Comparison of ENCODE assay signal across 10 cellular contexts in genomic region chr22:19799322-19800190, GRCh38. TPM values are rescaled to one million over a fixed set of nuclear protein-coding genes. Genes with fewer than 3 reads are reported as not detected.
DNase-seq lines count a peak whose midpoint lies in the region; FAIRE-seq and TF ChIP-seq lines count a peak whose summit lies in the region.
"Had no signal": no experiment of that assay in that cellular context is flagged by ENCODE, and none has a peak within 500 bp of the region (broad histone marks: within the 10 kb centered on the region; RNA-seq: fewer than 3 reads in every experiment).

No MANE protein-coding gene starts in this region.

- H3K27ac Mint-ChIP-seq in nephron progenitor cell = no peak overlapping the region

- H3K9me3 Mint-ChIP-seq in nephron progenitor cell = no peaks in the 10 kb centered on the region

- H3K27me3 Mint-ChIP-seq in nephron progenitor cell (ENCODE audit: low read depth, poor library complexity) = no peaks in the 10 kb centered on the region

- H3K27me3 ChIP-seq in MG63 (no peaks in the 10 kb centered on the region), H1 (replicated peaks in 1 of 4; ENCODE audit: control insufficient read depth in 3 of 4, extremely low read depth in 1 of 4, insufficient read depth in 3 of 4, low read length in 3 of 4) (no peaks in the 10 kb centered on the region)

- peaks cover 36% of the 10 kb centered on the region for H3K4me1 Mint-ChIP-seq in nephron progenitor cell

- H3K14ac ChIP-seq in H1 (ENCODE audit: insufficient read length) = no peak overlapping the region

- no peak overlapping the region for H2BK5ac ChIP-seq in H1 (ENCODE audit: low read depth, low read length)

- no peak overlapping the region for H4K5ac ChIP-seq in H1 (ENCODE audit: insufficient read length, low read depth, low read length)

- H4K91ac ChIP-seq in H1 (replicated peaks; ENCODE audit: insufficient read length, low read length) = no peak overlapping the region

- peaks cover 0 to 3% of the 10 kb centered on the region in 2 experiments for H4K20me1 ChIP-seq in H1 (replicated peaks in 1 of 2; ENCODE audit: control insufficient read depth in 1 of 2, insufficient read depth in 2 of 2, low read length in 2 of 2)

- H3K23me2 ChIP-seq in H1 (ENCODE audit: low read depth, low read length) = no peaks in the 10 kb centered on the region

- H2BK15ac ChIP-seq in H1 (ENCODE audit: low read length) = no peak overlapping the region

- H2AK5ac ChIP-seq in H1 (ENCODE audit: low read depth, low read length) = no peak overlapping the region

- 0 out of 2 replicates have a peak, but pooled peaks cover 2% of the 10 kb centered on the region for H3K79me1 ChIP-seq in H1 (ENCODE audit: low read depth, low read length)

- peak; percentile 91 for DNase-seq in AG09319 (ENCODE audit: extremely low read depth, low read depth)
- peak; percentile 85 for DNase-seq in MG63
- no peak for DNase-seq in H1 (ENCODE audit: low read depth in 1 of 2, low spot score in 2 of 2)
- DNase-seq in nephron progenitor cell = peak; percentile 45
- DNase-seq in activated gamma-delta T cell (lab: John Stamatoyannopoulos, UW) = no peak
- DNase-seq in NCI-H2196 (lab: John Stamatoyannopoulos, UW; ENCODE audit: unreplicated experiment) = no peak
- no peak for DNase-seq in stimulated activated CD4-positive, alpha-beta T cell treated with anti-CD3 and anti-CD28 coated beads, Interleukin-2, amount 100 ng/mL, for 24 hours
- DNase-seq in kidney glomerular epithelial cell (lab: John Stamatoyannopoulos, UW) = no peak
- DNase-seq: dermis blood vessel endothelial cell had no signal

- H3K23ac ChIP-seq in H1 (ENCODE audit: insufficient read length) = no peak overlapping the region

- no peak overlapping the region for H2BK120ac ChIP-seq in H1 (replicated peaks; ENCODE audit: low read depth, low read length)

- TF ChIP-seq RAD21 in H1 (IDR thresholded peaks at IDR 0.05 in 1 of 2, conservative IDR thresholded peaks at IDR 0.05 in 1 of 2; ENCODE audit: low read depth in 2 of 2, low read length in 2 of 2) = no peak

- no peak overlapping the region for H2AFZ ChIP-seq in H1 (ENCODE audit: low read length)

- no peak for FAIRE-seq in H1 (lab: Jason Lieb, UNC)
- FAIRE-seq: keratinocyte had no signal

- CTCF ChIA-PET in H1 (lab: Charles Lee; ENCODE audit: partially characterized antibody) = interaction anchor here (0.6 to 5.1 kb wide), 24 partner anchors 8 to 213 kb away, joined by 3 to 31 read pairs (median 4); no protein-coding TSS in a partner anchor

- no peak overlapping the region for H4K8ac ChIP-seq in H1 (ENCODE audit: extremely low read depth, insufficient read depth, low read length)

- no peak overlapping the region for H3K4me2 ChIP-seq in H1 (ENCODE audit: insufficient read depth in 1 of 2, low read depth in 2 of 2, low read length in 2 of 2)

- POLR2A ChIA-PET in H1 (lab: Charles Lee; ENCODE audit: partially characterized antibody) = no interaction called here

- H3K36me3 Mint-ChIP-seq in nephron progenitor cell (ENCODE audit: low read depth) = peaks cover 9% of the 10 kb centered on the region

- no peak overlapping the region for H3K9ac ChIP-seq in H1 (replicated peaks in 1 of 4; ENCODE audit: extremely low read depth in 1 of 4, low read depth in 3 of 4, low read length in 3 of 4)

- H3K18ac ChIP-seq in H1 (ENCODE audit: extremely low read depth, low read length) = no peak overlapping the region

- no peak overlapping the region for H2BK20ac ChIP-seq in H1 (ENCODE audit: low read length)

- no peak overlapping the region for H3K4me3 Mint-ChIP-seq in nephron progenitor cell

- H2BK12ac ChIP-seq in H1 (ENCODE audit: low read depth, low read length) = 0 out of 2 replicates have a peak overlapping the region, but pooled peaks have one; percentile 17

- TF ChIP-seq POLR2A in H1 (IDR thresholded peaks at IDR 0.05; ENCODE audit: control extremely low read depth in 1 of 2, low read depth in 2 of 2, low read length in 2 of 2) = no peak

- TF ChIP-seq EP300 in H1 (IDR thresholded peaks at IDR 0.05; ENCODE audit: borderline replicate concordance in 1 of 2, low read depth in 2 of 2, low read length in 2 of 2) = no peak

- H3K9me3 ChIP-seq in MG63 = no peaks in the 10 kb centered on the region
- H3K9me3 ChIP-seq in H1 (ENCODE audit: insufficient read depth in 2 of 2, low read depth in 1 of 2, low read length in 1 of 2) = no peaks in the 10 kb centered on the region

- no peaks in the 10 kb centered on the region for H3K79me2 ChIP-seq in H1 (ENCODE audit: control insufficient read depth in 1 of 2, insufficient read depth in 2 of 2, low read length in 2 of 2)

- H3K4me3 ChIP-seq in MG63 (no peak overlapping the region), H1 (ENCODE audit: extremely low read depth in 1 of 4, insufficient read depth in 2 of 4, low read depth in 3 of 4, low read length in 4 of 4) (no peak overlapping the region)

- H3K56ac ChIP-seq in H1 (replicated peaks; ENCODE audit: insufficient read length, low read depth, low read length) = no peak overlapping the region

- no peak overlapping the region for H3K27ac ChIP-seq in H1 (ENCODE audit: low read depth, low read length)

- H3K4ac ChIP-seq in H1 (replicated peaks; ENCODE audit: insufficient read length, low read depth, low read length) = no peak overlapping the region

- TF ChIP-seq CTCF in AG09319 (IDR thresholded peaks at IDR 0.05; ENCODE audit: low read depth, low read length) (peak; percentile 23), H1 (IDR thresholded peaks at IDR 0.05; ENCODE audit: control extremely low read depth in 1 of 3, insufficient read depth in 1 of 3, low read depth in 1 of 3, low read length in 3 of 3) (no peak), nephron progenitor cell (IDR thresholded peaks at IDR 0.05) (no peak)

- H3K36me3 ChIP-seq in MG63 = peaks cover under 1% of the 10 kb centered on the region
- no peaks in the 10 kb centered on the region for H3K36me3 ChIP-seq in H1 (ENCODE audit: control insufficient read depth in 2 of 4, insufficient read depth in 4 of 4, low read length in 3 of 4)

- WGBS in H1 (ENCODE audit: extremely low coverage in 1 of 2, insufficient coverage in 1 of 2, insufficient read length in 1 of 2, insufficient replicate concordance in 2 of 2, low coverage in 1 of 2, low lambda C conversion rate in 2 of 2, missing lambda C conversion rate in 1 of 2), 2 experiments = 91% methylated on average over 35 of the region's 35 CpGs; no CpG with 5 or more reads in 1 of the 2 experiments

- no peaks in the 10 kb centered on the region; a peak in 1 of 7 replicates for H3K4me1 ChIP-seq in H1 (replicated peaks in 1 of 4; ENCODE audit: control insufficient read depth in 3 of 4, insufficient read depth in 4 of 4, low read length in 3 of 4)

TF ChIP-seq in H1, 55 proteins besides CTCF, POLR2A, EP300 and RAD21 (continues in another document):
- TF ChIP-seq ATF2 (IDR thresholded peaks at IDR 0.05; ENCODE audit: low read length) = no peak
- no peak for TF ChIP-seq RBBP5 (IDR thresholded peaks at IDR 0.05; ENCODE audit: borderline replicate concordance, low read depth, low read length)
- TF ChIP-seq GABPA (IDR thresholded peaks at IDR 0.05; ENCODE audit: borderline replicate concordance, insufficient read depth, low read length) = no peak
- TF ChIP-seq POLR2AphosphoS5 (IDR thresholded peaks at IDR 0.05; ENCODE audit: low read depth, low read length) = no peak

RNA-seq across cellular contexts. Expression of gene TBX1, which starts 39.0 kb away (rescaled TPM):
- 16.3 and 16.5 TPM in 2 replicates for total RNA-seq in MG63 (2014; rRNA removed; shearing (Covaris generic); ENCODE audit: low replicate concordance)
- total RNA-seq in H1 (2021; fragmentation: NEBNext Ultra II Directional; extraction: Animal tissue kit (Norgen Biotek cat#: 25700)) = 0.28 and 0.38 TPM in 2 replicates
- not detected in 2 replicates for polyA plus RNA-seq in H1 (2011; rRNA removed)
- not detected for polyA plus RNA-seq in H1 (2011; cell fraction: cytosol; rRNA removed)
- polyA plus RNA-seq in H1 (2011; cell fraction: nucleus; rRNA removed) = not detected
- polyA plus RNA-seq in H1 (2012, experiment 1 of 2) = not detected in 4 replicates
- 0.10 TPM for polyA plus RNA-seq in H1 (2012, experiment 2 of 2)
- 0.14 TPM for polyA plus RNA-seq in H1 (2013, experiment 1 of 2)
- polyA plus RNA-seq in H1 (2013, experiment 2 of 2) = 0.09 TPM
- polyA minus RNA-seq in H1 (2011; rRNA and poly(A)+ RNA removed) = not detected in 2 replicates
- not detected for polyA minus RNA-seq in H1 (2011; cell fraction: cytosol; rRNA and poly(A)+ RNA removed)
- polyA minus RNA-seq in H1 (2011; cell fraction: nucleus; rRNA and poly(A)+ RNA removed) = not detected

RNA-seq across cellular contexts. Expression of gene GNB1L, which starts 55.1 kb away (rescaled TPM):
- 10.3 and 25.2 TPM in 2 replicates for total RNA-seq in MG63 (2014; rRNA removed; shearing (Covaris generic); ENCODE audit: low replicate concordance)
- 14.3 and 15.6 TPM in 2 replicates for total RNA-seq in H1 (2021; fragmentation: NEBNext Ultra II Directional; extraction: Animal tissue kit (Norgen Biotek cat#: 25700))
- 14.0 and 23.2 TPM in 2 replicates for polyA plus RNA-seq in H1 (2011; rRNA removed)
- 17.3 TPM for polyA plus RNA-seq in H1 (2011; cell fraction: cytosol; rRNA removed)
- polyA plus RNA-seq in H1 (2011; cell fraction: nucleus; rRNA removed) = 21.9 TPM
- polyA plus RNA-seq in H1 (2012, experiment 1 of 2) = 9.1 to 18.9 TPM (median 16.9 TPM) in 4 replicates
- polyA plus RNA-seq in H1 (2012, experiment 2 of 2) = 14.8 TPM
- 5.8 TPM for polyA plus RNA-seq in H1 (2013, experiment 1 of 2)
- polyA plus RNA-seq in H1 (2013, experiment 2 of 2) = 5.3 TPM
- polyA minus RNA-seq in H1 (2011; rRNA and poly(A)+ RNA removed) = 3.8 and 4.5 TPM in 2 replicates
- polyA minus RNA-seq in H1 (2011; cell fraction: cytosol; rRNA and poly(A)+ RNA removed) = 6.1 TPM
- 5.6 TPM for polyA minus RNA-seq in H1 (2011; cell fraction: nucleus; rRNA and poly(A)+ RNA removed)

RNA-seq across cellular contexts. Expression of gene RTL10, which starts 55.1 kb away (rescaled TPM):
- total RNA-seq in MG63 (2014; rRNA removed; shearing (Covaris generic); ENCODE audit: low replicate concordance) = 3.7 and 7.2 TPM in 2 replicates
- 16.1 and 18.8 TPM in 2 replicates for total RNA-seq in H1 (2021; fragmentation: NEBNext Ultra II Directional; extraction: Animal tissue kit (Norgen Biotek cat#: 25700))
- polyA plus RNA-seq in H1 (2011; rRNA removed) = 11.5 and 15.5 TPM in 2 replicates
- 9.8 TPM for polyA plus RNA-seq in H1 (2011; cell fraction: cytosol; rRNA removed)
- polyA plus RNA-seq in H1 (2011; cell fraction: nucleus; rRNA removed) = 21.7 TPM
- polyA plus RNA-seq in H1 (2012, experiment 1 of 2) = 9.6 to 13.3 TPM (median 12.3 TPM) in 4 replicates
- polyA plus RNA-seq in H1 (2012, experiment 2 of 2) = 9.3 TPM
- polyA plus RNA-seq in H1 (2013, experiment 1 of 2) = 7.9 TPM
- polyA plus RNA-seq in H1 (2013, experiment 2 of 2) = 7.7 TPM
- 32.1 and 33.6 TPM in 2 replicates for polyA minus RNA-seq in H1 (2011; rRNA and poly(A)+ RNA removed)
- polyA minus RNA-seq in H1 (2011; cell fraction: cytosol; rRNA and poly(A)+ RNA removed) = 10.3 TPM
- polyA minus RNA-seq in H1 (2011; cell fraction: nucleus; rRNA and poly(A)+ RNA removed) = 21.5 TPM

Comparison
In these comparisons a context has a peak if more than half of its experiments do, and no peak if none do; other contexts are left out.
1. DNase-seq: peak in AG09319 (single experiment), MG63 (single experiment) and nephron progenitor cell (single experiment); none in H1 (0 of 2), activated gamma-delta T cell (single experiment), NCI-H2196 (single experiment), stimulated activated CD4-positive, alpha-beta T cell treated with anti-CD3 and anti-CD28 coated beads, Interleukin-2, amount 100 ng/mL, for 24 hours (0 of 2) and kidney glomerular epithelial cell (single experiment).
2. RNA of gene TBX1, which starts 39.0 kb away (total RNA-seq): 16.3 to 16.5 TPM in MG63; 0.28 to 0.38 TPM in H1; every median in the first group is over 10 times any median in the second.